Comparison of ENCODE assay signal across 1 cellular context in the genomic region with DNA sequence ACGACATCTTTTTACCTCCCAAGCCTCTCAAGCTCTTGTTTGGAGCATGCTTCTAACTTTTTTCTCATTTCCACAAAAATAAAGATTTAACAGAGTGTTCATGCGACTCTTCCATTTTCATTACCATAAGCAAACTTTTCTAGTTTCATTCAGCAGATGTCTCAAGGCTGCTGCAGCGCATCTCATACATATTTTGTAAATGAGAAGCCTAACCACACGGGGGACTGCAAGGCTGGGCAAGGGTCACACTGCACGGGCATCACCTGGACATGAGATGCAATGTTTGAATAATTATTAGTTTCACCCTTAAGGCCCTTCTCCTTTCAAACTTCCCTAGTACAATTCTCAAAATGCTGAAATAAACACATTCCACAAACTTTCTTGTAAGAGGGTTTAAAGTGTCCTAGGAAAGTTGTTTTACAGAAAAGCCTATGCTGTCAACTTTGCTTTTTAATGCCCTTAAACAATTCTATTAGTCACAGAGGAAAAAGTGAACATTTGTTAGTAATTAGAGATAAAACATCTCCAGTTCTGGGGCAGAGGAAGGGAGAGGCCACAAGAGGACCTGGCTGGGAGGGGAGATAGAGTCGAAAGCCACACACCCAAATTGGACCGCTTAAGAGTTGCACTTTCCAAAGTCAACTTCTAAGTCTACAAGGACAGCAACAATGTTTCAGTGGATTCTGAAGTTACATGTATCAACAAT.
TF ChIP-seq lines count a peak whose summit lies in the region.

No MANE protein-coding gene starts in this region.

TF ChIP-seq in GM23338, 12 proteins besides CTCF, POLR2A, EP300 and RAD21 (continued from another document):
- TF ChIP-seq ZNF331 (CRISPR knock-in tag; IDR thresholded peaks at IDR 0.05; ENCODE audit: low read depth): no peak
- no peak for TF ChIP-seq ZNF114 (CRISPR knock-in tag; IDR thresholded peaks at IDR 0.05)
- no peak for TF ChIP-seq NANOG (IDR thresholded peaks at IDR 0.05; ENCODE audit: borderline replicate concordance)
- TF ChIP-seq STAT1 (IDR thresholded peaks at IDR 0.05; ENCODE audit: unreplicated experiment): no peak
- TF ChIP-seq JUNB (IDR thresholded peaks at IDR 0.05; ENCODE audit: unreplicated experiment): no peak
- TF ChIP-seq, protein P1, sequence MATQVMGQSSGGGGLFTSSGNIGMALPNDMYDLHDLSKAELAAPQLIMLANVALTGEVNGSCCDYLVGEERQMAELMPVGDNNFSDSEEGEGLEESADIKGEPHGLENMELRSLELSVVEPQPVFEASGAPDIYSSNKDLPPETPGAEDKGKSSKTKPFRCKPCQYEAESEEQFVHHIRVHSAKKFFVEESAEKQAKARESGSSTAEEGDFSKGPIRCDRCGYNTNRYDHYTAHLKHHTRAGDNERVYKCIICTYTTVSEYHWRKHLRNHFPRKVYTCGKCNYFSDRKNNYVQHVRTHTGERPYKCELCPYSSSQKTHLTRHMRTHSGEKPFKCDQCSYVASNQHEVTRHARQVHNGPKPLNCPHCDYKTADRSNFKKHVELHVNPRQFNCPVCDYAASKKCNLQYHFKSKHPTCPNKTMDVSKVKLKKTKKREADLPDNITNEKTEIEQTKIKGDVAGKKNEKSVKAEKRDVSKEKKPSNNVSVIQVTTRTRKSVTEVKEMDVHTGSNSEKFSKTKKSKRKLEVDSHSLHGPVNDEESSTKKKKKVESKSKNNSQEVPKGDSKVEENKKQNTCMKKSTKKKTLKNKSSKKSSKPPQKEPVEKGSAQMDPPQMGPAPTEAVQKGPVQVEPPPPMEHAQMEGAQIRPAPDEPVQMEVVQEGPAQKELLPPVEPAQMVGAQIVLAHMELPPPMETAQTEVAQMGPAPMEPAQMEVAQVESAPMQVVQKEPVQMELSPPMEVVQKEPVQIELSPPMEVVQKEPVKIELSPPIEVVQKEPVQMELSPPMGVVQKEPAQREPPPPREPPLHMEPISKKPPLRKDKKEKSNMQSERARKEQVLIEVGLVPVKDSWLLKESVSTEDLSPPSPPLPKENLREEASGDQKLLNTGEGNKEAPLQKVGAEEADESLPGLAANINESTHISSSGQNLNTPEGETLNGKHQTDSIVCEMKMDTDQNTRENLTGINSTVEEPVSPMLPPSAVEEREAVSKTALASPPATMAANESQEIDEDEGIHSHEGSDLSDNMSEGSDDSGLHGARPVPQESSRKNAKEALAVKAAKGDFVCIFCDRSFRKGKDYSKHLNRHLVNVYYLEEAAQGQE (IDR thresholded peaks at IDR 0.05; ENCODE audit: unreplicated experiment): no peak
